In the genomic region with DNA sequence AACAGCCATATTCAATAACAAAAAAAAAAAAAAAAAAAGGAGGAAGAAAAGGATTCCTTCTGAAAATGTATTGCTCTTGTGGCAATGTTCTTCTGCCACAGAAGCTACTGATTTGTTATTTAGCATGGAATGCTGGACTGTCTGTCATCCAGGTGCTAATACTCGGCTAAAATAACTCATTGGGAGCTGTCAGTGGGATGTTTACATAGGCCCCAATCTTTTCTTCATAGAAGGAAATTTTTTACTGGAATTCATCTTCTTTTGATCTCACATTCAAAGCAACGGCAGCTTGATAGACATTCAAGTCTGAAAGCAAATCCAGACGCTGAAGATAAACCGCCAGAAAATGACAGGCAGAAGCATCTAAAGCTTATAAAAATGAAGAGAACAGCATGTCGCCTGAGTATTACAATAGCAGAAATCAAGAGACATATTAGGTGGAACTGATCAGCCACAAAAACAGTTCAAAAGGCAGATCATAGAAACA, we compare ENCODE assay signal across 9 cellular contexts.
DNase-seq lines count a peak whose midpoint lies in the region; ATAC-seq lines count a peak whose summit lies in the region.
"Had no signal": no experiment of that assay in that cellular context is flagged by ENCODE, and none has a peak within 500 bp of the region (broad histone marks: within the 10 kb centered on the region; RNA-seq: fewer than 3 reads in every experiment).

No MANE protein-coding gene starts in this region.

- POLR2A ChIA-PET in activated CD4-positive, alpha-beta T cell treated with anti-CD3 and anti-CD28 coated beads, Interleukin-2, amount 10 ng/mL, durations not matched to agents 7 days and 5 days (lab: Charles Lee), result interaction anchor here (0.6 to 1.1 kb wide), 2 partner anchors 60 to 63 kb away, joined by 3 read pairs; no protein-coding TSS in a partner anchor

- H3K27me3 Mint-ChIP-seq in activated CD4-positive, alpha-beta T cell treated with anti-CD3 and anti-CD28 coated beads, Interleukin-2, amount 10 ng/mL, durations not matched to agents 7 days and 5 days, result no peaks in the 10 kb centered on the region
- no peaks in the 10 kb centered on the region for H3K27me3 Mint-ChIP-seq in activated naive CD8-positive, alpha-beta T cell
- no peaks in the 10 kb centered on the region for H3K27me3 Mint-ChIP-seq in memory B cell

- peak overlapping the region; percentile 94 for H3K27ac Mint-ChIP-seq in activated CD4-positive, alpha-beta T cell treated with anti-CD3 and anti-CD28 coated beads, Interleukin-2, amount 10 ng/mL, durations not matched to agents 7 days and 5 days
- peak overlapping the region; percentile 97 for H3K27ac Mint-ChIP-seq in activated naive CD8-positive, alpha-beta T cell
- H3K27ac Mint-ChIP-seq in memory B cell, result peak overlapping the region; percentile 100

- no peak for DNase-seq in activated CD4-positive, alpha-beta T cell treated with anti-CD3 and anti-CD28 coated beads, Interleukin-2, amount 10 ng/mL, durations not matched to agents 7 days and 5 days
- DNase-seq in activated CD4-positive, alpha-beta T cell treated with anti-CD3 and anti-CD28 coated beads, Interleukin-2, amount 50 U/mL, for 1 hour, result no peak
- DNase-seq in memory B cell (ENCODE audit: low spot score in 2 of 2) (no peak), NCI-H1092 (lab: John Stamatoyannopoulos, UW) (no peak), AG20443 (ENCODE audit: low spot score) (no peak)
- DNase-seq: activated effector memory CD4-positive, alpha-beta T cell treated with Interleukin-2 at 50 U/mL for 16 hours had no signal

- ATAC-seq in memory B cell (ENCODE audit: low read depth) (no peak), HG03354 (IDR thresholded peaks at IDR 0.05; ENCODE audit: poor library complexity, severe bottlenecking, unreplicated experiment) (no peak)

- peaks cover 71% of the 10 kb centered on the region for H3K4me1 Mint-ChIP-seq in activated CD4-positive, alpha-beta T cell treated with anti-CD3 and anti-CD28 coated beads, Interleukin-2, amount 10 ng/mL, durations not matched to agents 7 days and 5 days
- H3K4me1 Mint-ChIP-seq in activated naive CD8-positive, alpha-beta T cell (ENCODE audit: low read depth), result peaks cover 78% of the 10 kb centered on the region
- H3K4me1 Mint-ChIP-seq in memory B cell, result peaks cover 37% of the 10 kb centered on the region

- H3K27ac ChIP-seq in temporal lobe (ENCODE audit: low read depth, low read length), result peak overlapping the region; percentile 78

- no peaks in the 10 kb centered on the region for H3K9me3 Mint-ChIP-seq in activated CD4-positive, alpha-beta T cell treated with anti-CD3 and anti-CD28 coated beads, Interleukin-2, amount 10 ng/mL, durations not matched to agents 7 days and 5 days
- no peaks in the 10 kb centered on the region for H3K9me3 Mint-ChIP-seq in activated naive CD8-positive, alpha-beta T cell (ENCODE audit: low read depth)
- H3K9me3 Mint-ChIP-seq in memory B cell, result no peaks in the 10 kb centered on the region

- peak overlapping the region; percentile 96 for H3K4me3 Mint-ChIP-seq in activated CD4-positive, alpha-beta T cell treated with anti-CD3 and anti-CD28 coated beads, Interleukin-2, amount 10 ng/mL, durations not matched to agents 7 days and 5 days
- H3K4me3 Mint-ChIP-seq in activated naive CD8-positive, alpha-beta T cell, result peak overlapping the region; percentile 95
- peak overlapping the region; percentile 100 for H3K4me3 Mint-ChIP-seq in memory B cell

- peaks cover 18% of the 10 kb centered on the region for H3K36me3 Mint-ChIP-seq in activated CD4-positive, alpha-beta T cell treated with anti-CD3 and anti-CD28 coated beads, Interleukin-2, amount 10 ng/mL, durations not matched to agents 7 days and 5 days (ENCODE audit: low read depth)
- H3K36me3 Mint-ChIP-seq in activated naive CD8-positive, alpha-beta T cell, result peaks cover 13% of the 10 kb centered on the region
- H3K36me3 Mint-ChIP-seq in memory B cell, result no peaks in the 10 kb centered on the region

- CTCF ChIA-PET in activated CD4-positive, alpha-beta T cell treated with anti-CD3 and anti-CD28 coated beads, Interleukin-2, amount 10 ng/mL, durations not matched to agents 7 days and 5 days (lab: Charles Lee), result interaction anchor here (0.8 to 1.7 kb wide), 2 partner anchors 39 to 70 kb away, joined by 3 to 6 read pairs; no protein-coding TSS in a partner anchor
